In genomic region chr2:65658871-65659270, GRCh38 we compare ENCODE assay signal across 1 cellular context.
TF ChIP-seq lines count a peak whose summit lies in the region.

No MANE protein-coding gene starts in this region.

TF ChIP-seq in K562, 482 proteins besides CTCF, POLR2A, EP300 and RAD21 (continued from another document):
- TF ChIP-seq ZNF609 (CRISPR knock-in tag; IDR thresholded peaks at IDR 0.05; ENCODE audit: borderline replicate concordance), result no peak
- no peak for TF ChIP-seq ARID3A (IDR thresholded peaks at IDR 0.05; ENCODE audit: borderline replicate concordance, low read depth, low read length)
- TF ChIP-seq, protein P1, sequence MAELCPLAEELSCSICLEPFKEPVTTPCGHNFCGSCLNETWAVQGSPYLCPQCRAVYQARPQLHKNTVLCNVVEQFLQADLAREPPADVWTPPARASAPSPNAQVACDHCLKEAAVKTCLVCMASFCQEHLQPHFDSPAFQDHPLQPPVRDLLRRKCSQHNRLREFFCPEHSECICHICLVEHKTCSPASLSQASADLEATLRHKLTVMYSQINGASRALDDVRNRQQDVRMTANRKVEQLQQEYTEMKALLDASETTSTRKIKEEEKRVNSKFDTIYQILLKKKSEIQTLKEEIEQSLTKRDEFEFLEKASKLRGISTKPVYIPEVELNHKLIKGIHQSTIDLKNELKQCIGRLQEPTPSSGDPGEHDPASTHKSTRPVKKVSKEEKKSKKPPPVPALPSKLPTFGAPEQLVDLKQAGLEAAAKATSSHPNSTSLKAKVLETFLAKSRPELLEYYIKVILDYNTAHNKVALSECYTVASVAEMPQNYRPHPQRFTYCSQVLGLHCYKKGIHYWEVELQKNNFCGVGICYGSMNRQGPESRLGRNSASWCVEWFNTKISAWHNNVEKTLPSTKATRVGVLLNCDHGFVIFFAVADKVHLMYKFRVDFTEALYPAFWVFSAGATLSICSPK (IDR thresholded peaks at IDR 0.05; ENCODE audit: borderline replicate concordance), result no peak
- TF ChIP-seq BACH1 (tag; IDR thresholded peaks at IDR 0.05), result no peak
- no peak for TF ChIP-seq ZNF561 (CRISPR knock-in tag; conservative IDR thresholded peaks at IDR 0.05)
